In genomic region chr9:76704601-76705204, GRCh38 we compare ENCODE assay signal across 7 cellular contexts.
A peak's percentile ranks its signal among the peaks of the same experiment; 100 is the strongest.
DNase-seq lines count a peak whose midpoint lies in the region; ATAC-seq and TF ChIP-seq lines count a peak whose summit lies in the region.

No MANE protein-coding gene starts in this region.

- DNase-seq in GF-D8 (lab: John Stamatoyannopoulos, UW), result peak; percentile 46
- DNase-seq in RKO (ENCODE audit: low spot score), result peak; percentile 83
- DNase-seq in epidermal melanocyte (ENCODE audit: insufficient read length, low spot score), result peak; percentile 62
- peak; percentile 58 for DNase-seq in midbrain (lab: John Stamatoyannopoulos, UW)

- peak; percentile 54 for TF ChIP-seq CTCF in LNCAP (IDR thresholded peaks at IDR 0.05)

- ATAC-seq in HG03095 (IDR thresholded peaks at IDR 0.05; ENCODE audit: unreplicated experiment), result no peak
- no peak for ATAC-seq in GM18511 (IDR thresholded peaks at IDR 0.05; ENCODE audit: unreplicated experiment)
